15 cellular contexts compared by ENCODE assay signal in genomic region chr2:205361272-205361671, GRCh38.
"Had no signal": no experiment of that assay in that cellular context is flagged by ENCODE, and none has a peak within 500 bp of the region (broad histone marks: within the 10 kb centered on the region; RNA-seq: fewer than 3 reads in every experiment).

No MANE protein-coding gene starts in this region.

- H3K4me3 ChIP-seq: right lobe of liver, spleen, upper lobe of right lung had no signal

- H3K36me3 ChIP-seq: right lobe of liver, spleen, upper lobe of right lung had no signal

- H3K4me1 ChIP-seq: right lobe of liver, upper lobe of right lung had no signal

- H3K27me3 Mint-ChIP-seq: dendritic cell treated with granulocyte-macrophage colony-stimulating factor and Interleukin-4, amounts not matched to agents 40 ng/mL and 50 ng/mL, for 4 days; stimulated activated naive CD8-positive, alpha-beta T cell treated with anti-CD3 and anti-CD28 coated beads, Interleukin-15, amount 100 ng/mL, for 72 hours had no signal

- ATAC-seq: activated T-helper 17 cell treated with anti-CD3 and anti-CD28 coated beads, Interleukin-2, amount 50 U/mL, for 72 hours; right lobe of liver; stimulated activated naive CD8-positive, alpha-beta T cell treated with anti-CD3 and anti-CD28 coated beads, Interleukin-15, amount 100 ng/mL, for 72 hours; upper lobe of right lung had no signal

- H3K27ac ChIP-seq: right lobe of liver, spleen, upper lobe of right lung had no signal

- H3K27ac Mint-ChIP-seq: activated T-helper 17 cell treated with anti-CD3 and anti-CD28 coated beads, Interleukin-2, amount 50 U/mL, for 72 hours; dendritic cell treated with granulocyte-macrophage colony-stimulating factor and Interleukin-4, amounts not matched to agents 40 ng/mL and 50 ng/mL, for 4 days; nephron progenitor cell; stimulated activated naive CD8-positive, alpha-beta T cell treated with anti-CD3 and anti-CD28 coated beads, Interleukin-15, amount 100 ng/mL, for 72 hours had no signal

- DNase-seq: activated CD4-positive, alpha-beta T cell treated with anti-CD3 and anti-CD28 coated beads, Interleukin-2, amount 50 U/mL, for 48 hours; activated naive CD4-positive, alpha-beta T cell treated with Interleukin-2 at 50 U/mL for 16 hours; aorta; effector memory CD4-positive, alpha-beta T cell; kidney glomerular epithelial cell; mesendoderm; nephron progenitor cell; right lobe of liver; spleen; stimulated activated naive CD8-positive, alpha-beta T cell treated with anti-CD3 and anti-CD28 coated beads, Interleukin-15, amount 100 ng/mL, for 72 hours; T-helper 1 cell; T1000; upper lobe of right lung had no signal

- H3K27me3 ChIP-seq: right lobe of liver, spleen, upper lobe of right lung had no signal

- H3K4me3 Mint-ChIP-seq: activated T-helper 17 cell treated with anti-CD3 and anti-CD28 coated beads, Interleukin-2, amount 50 U/mL, for 72 hours; dendritic cell treated with granulocyte-macrophage colony-stimulating factor and Interleukin-4, amounts not matched to agents 40 ng/mL and 50 ng/mL, for 4 days; nephron progenitor cell; stimulated activated naive CD8-positive, alpha-beta T cell treated with anti-CD3 and anti-CD28 coated beads, Interleukin-15, amount 100 ng/mL, for 72 hours had no signal

- H3K9me3 ChIP-seq: right lobe of liver, spleen, upper lobe of right lung had no signal

- H3K4me1 Mint-ChIP-seq: activated T-helper 17 cell treated with anti-CD3 and anti-CD28 coated beads, Interleukin-2, amount 50 U/mL, for 72 hours; stimulated activated naive CD8-positive, alpha-beta T cell treated with anti-CD3 and anti-CD28 coated beads, Interleukin-15, amount 100 ng/mL, for 72 hours had no signal

- H3K9me3 Mint-ChIP-seq: activated T-helper 17 cell treated with anti-CD3 and anti-CD28 coated beads, Interleukin-2, amount 50 U/mL, for 72 hours; dendritic cell treated with granulocyte-macrophage colony-stimulating factor and Interleukin-4, amounts not matched to agents 40 ng/mL and 50 ng/mL, for 4 days; nephron progenitor cell; stimulated activated naive CD8-positive, alpha-beta T cell treated with anti-CD3 and anti-CD28 coated beads, Interleukin-15, amount 100 ng/mL, for 72 hours had no signal
